ENCODE assay signal across 14 cellular contexts in the genomic region with DNA sequence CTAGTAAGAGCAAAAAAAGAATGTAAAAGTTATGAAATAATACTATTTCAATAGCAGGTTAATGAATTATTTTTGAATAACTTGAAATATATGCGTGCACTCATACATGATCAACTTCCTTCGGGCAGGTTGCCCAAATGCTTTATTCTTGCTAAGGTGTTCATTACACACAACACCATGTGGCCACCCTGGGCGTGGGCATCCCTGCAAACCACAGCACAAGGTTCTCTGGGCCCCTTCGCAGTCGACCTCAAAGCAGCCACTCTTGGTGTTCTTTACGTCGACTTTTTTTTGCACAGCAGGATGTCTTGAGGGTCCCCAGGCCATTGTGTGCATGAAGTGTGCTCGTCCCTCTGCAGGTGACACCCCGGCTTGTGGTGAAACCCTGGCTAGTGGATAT.
DNase-seq lines count a peak whose midpoint lies in the region; ATAC-seq and TF ChIP-seq lines count a peak whose summit lies in the region.
"Had no signal": no experiment of that assay in that cellular context is flagged by ENCODE, and none has a peak within 500 bp of the region (broad histone marks: within the 10 kb centered on the region; RNA-seq: fewer than 3 reads in every experiment).

No MANE protein-coding gene starts in this region.

- ATAC-seq in effector memory CD8-positive, alpha-beta T cell (replicated peaks) = peak; percentile 76
- peak in 1 of 2 donors; percentile 38 for ATAC-seq in naive thymus-derived CD8-positive, alpha-beta T cell
- ATAC-seq in upper lobe of right lung (peak; percentile 8), GM18861 (IDR thresholded peaks at IDR 0.05; ENCODE audit: unreplicated experiment) (no peak)
- ATAC-seq: activated naive CD4-positive, alpha-beta T cell treated with anti-CD3 and anti-CD28 coated beads, Interleukin-2, amount 50 U/mL, for 72 hours had no signal

- H3K4me3 Mint-ChIP-seq in effector memory CD8-positive, alpha-beta T cell = peak overlapping the region; percentile 75 to 76
- peak overlapping the region in 8 of 10 donors; percentile 53 to 88 (median 78) for H3K4me3 Mint-ChIP-seq in naive thymus-derived CD8-positive, alpha-beta T cell

- intact Hi-C loops in upper lobe of right lung (cut with DNase I) = no loop called here

- peak; percentile 39 for DNase-seq in activated gamma-delta T cell treated with Interleukin-2 at 50 U/mL for 16 hours
- DNase-seq in activated gamma-delta T cell (lab: John Stamatoyannopoulos, UW) = no peak
- no peak for DNase-seq in effector memory CD8-positive, alpha-beta T cell
- DNase-seq in naive thymus-derived CD8-positive, alpha-beta T cell = no peak
- no peak for DNase-seq in upper lobe of right lung
- DNase-seq in SJCRH30 = no peak
- DNase-seq in DMS79 treated with DMSO at 0.1 percent for 48 hours (lab: John Stamatoyannopoulos, UW) = no peak
- DNase-seq: activated CD4-positive, alpha-beta T cell treated with anti-CD3 and anti-CD28 coated beads for 48 hours; DND-41; H7; NCI-H1694 had no signal

- H3K4me1 Mint-ChIP-seq in effector memory CD8-positive, alpha-beta T cell (ENCODE audit: low read depth in 2 of 2) = peaks cover 16 to 22% of the 10 kb centered on the region in 2 donors
- peaks cover 11 to 42% (median 24%) of the 10 kb centered on the region in 4 donors for H3K4me1 Mint-ChIP-seq in naive thymus-derived CD8-positive, alpha-beta T cell

- H3K4me3 ChIP-seq in upper lobe of right lung (peak overlapping the region; percentile 37), SJCRH30 (no peak overlapping the region)

- H3K4me1 ChIP-seq in upper lobe of right lung = peaks cover 45% of the 10 kb centered on the region
- H3K4me1 ChIP-seq in SJCRH30 = peaks cover 10% of the 10 kb centered on the region

- H3K9me3 ChIP-seq in upper lobe of right lung (no peaks in the 10 kb centered on the region), SJCRH30 (replicated peaks) (no peaks in the 10 kb centered on the region)
- H3K9me3 ChIP-seq: thoracic aorta had no signal

- TF ChIP-seq CTCF in upper lobe of right lung (IDR thresholded peaks at IDR 0.05) = no peak

- peak overlapping the region; percentile 62 to 79 for H3K27ac Mint-ChIP-seq in effector memory CD8-positive, alpha-beta T cell
- H3K27ac Mint-ChIP-seq in naive thymus-derived CD8-positive, alpha-beta T cell = peak overlapping the region in 3 of 10 donors; percentile 6 to 75 (median 66)
- H3K27ac Mint-ChIP-seq: activated naive CD4-positive, alpha-beta T cell treated with anti-CD3 and anti-CD28 coated beads, Interleukin-2, amount 50 U/mL, for 72 hours had no signal

- no peaks in the 10 kb centered on the region for H3K9me3 Mint-ChIP-seq in effector memory CD8-positive, alpha-beta T cell
- H3K9me3 Mint-ChIP-seq in naive thymus-derived CD8-positive, alpha-beta T cell = no peaks in the 10 kb centered on the region
- H3K9me3 Mint-ChIP-seq: activated naive CD4-positive, alpha-beta T cell treated with anti-CD3 and anti-CD28 coated beads, Interleukin-2, amount 50 U/mL, for 72 hours had no signal

- H3K36me3 ChIP-seq in upper lobe of right lung = no peaks in the 10 kb centered on the region
- no peaks in the 10 kb centered on the region for H3K36me3 ChIP-seq in SJCRH30
- H3K36me3 ChIP-seq: thoracic aorta had no signal

- peaks cover 10 to 24% of the 10 kb centered on the region in 2 donors for H3K27me3 Mint-ChIP-seq in effector memory CD8-positive, alpha-beta T cell
- peaks cover 0 to 15% (median 10%) of the 10 kb centered on the region in 5 donors for H3K27me3 Mint-ChIP-seq in naive thymus-derived CD8-positive, alpha-beta T cell

- H3K27me3 ChIP-seq in upper lobe of right lung (no peaks in the 10 kb centered on the region), SJCRH30 (no peaks in the 10 kb centered on the region)

- POLR2A ChIA-PET in naive thymus-derived CD8-positive, alpha-beta T cell (lab: Charles Lee) = interaction anchor here (0.9 to 1.2 kb wide), 2 partner anchors 17 to 312 kb away, joined by 3 read pairs; a partner anchor contains a TSS

- H3K27ac ChIP-seq in upper lobe of right lung (peak overlapping the region; percentile 77), SJCRH30 (no peak overlapping the region)

- no peaks in the 10 kb centered on the region for H3K36me3 Mint-ChIP-seq in effector memory CD8-positive, alpha-beta T cell (ENCODE audit: insufficient read depth)
- H3K36me3 Mint-ChIP-seq in naive thymus-derived CD8-positive, alpha-beta T cell = no peaks in the 10 kb centered on the region
- H3K36me3 Mint-ChIP-seq: activated naive CD4-positive, alpha-beta T cell treated with anti-CD3 and anti-CD28 coated beads, Interleukin-2, amount 50 U/mL, for 72 hours had no signal
